Comparison of ENCODE assay signal across 16 cellular contexts in genomic region chr16:86580063-86580797, GRCh38. TPM values are rescaled to one million over a fixed set of nuclear protein-coding genes. Genes with fewer than 3 reads are reported as not detected.
DNase-seq lines count a peak whose midpoint lies in the region; ATAC-seq, FAIRE-seq and TF ChIP-seq lines count a peak whose summit lies in the region.
"Had no signal": no experiment of that assay in that cellular context is flagged by ENCODE, and none has a peak within 500 bp of the region (broad histone marks: within the 10 kb centered on the region; RNA-seq: fewer than 3 reads in every experiment).

No MANE protein-coding gene starts in this region.

- peaks cover 61% of the 10 kb centered on the region for H3K27me3 ChIP-seq in H7 (ENCODE audit: control insufficient read depth, insufficient read depth, low read length)
- peaks cover 4% of the 10 kb centered on the region for H3K27me3 ChIP-seq in smooth muscle cell (ENCODE audit: low read depth)
- no peaks in the 10 kb centered on the region for H3K27me3 ChIP-seq in testis

- H3K27me3 Mint-ChIP-seq in glutamatergic neuron (ENCODE audit: unreplicated experiment) = peaks cover 28% of the 10 kb centered on the region
- peaks cover 54% of the 10 kb centered on the region for H3K27me3 Mint-ChIP-seq in activated CD4-positive, alpha-beta T cell treated with anti-CD3 and anti-CD28 coated beads for 36 hours

- H3K36me3 ChIP-seq in H7 (replicated peaks; ENCODE audit: control insufficient read depth, insufficient read depth, low read length) (no peaks in the 10 kb centered on the region), smooth muscle cell (ENCODE audit: low read depth) (no peaks in the 10 kb centered on the region), testis (ENCODE audit: low read depth, missing control alignments) (no peaks in the 10 kb centered on the region)
- H3K36me3 ChIP-seq: esophagus muscularis mucosa had no signal

- intact Hi-C loops in testis (cut with DNase I; ENCODE audit: low total_unique reads) = no loop called here
- intact Hi-C loops in activated CD4-positive, alpha-beta T cell treated with anti-CD3 and anti-CD28 coated beads for 36 hours (cut with DNase I, micrococcal nuclease) = no loop called here

- DNase-seq in H7 (peak; percentile 55), amniotic epithelial cell (ENCODE audit: low read depth) (peak; percentile 52), glutamatergic neuron (no peak), smooth muscle cell (lab: John Stamatoyannopoulos, UW; ENCODE audit: unreplicated experiment) (no peak), testis (no peak), GM12892 (ENCODE audit: insufficient read length) (no peak)
- DNase-seq in activated naive CD4-positive, alpha-beta T cell treated with Interleukin-2 at 50 U/mL for 16 hours = no peak
- no peak for DNase-seq in activated CD4-positive, alpha-beta T cell treated with anti-CD3 and anti-CD28 coated beads for 36 hours
- DNase-seq: activated naive CD4-positive, alpha-beta T cell treated with anti-CD3 and anti-CD28 coated beads, Interleukin-2, amount 10 ng/mL, durations not matched to agents 7 days and 5 days; NCI-H187 treated with DMSO at 0.1 percent for 48 hours; NCI-H774; posterior cingulate gyrus had no signal

- H3K27ac Mint-ChIP-seq in glutamatergic neuron (ENCODE audit: unreplicated experiment) = no peak overlapping the region
- H3K27ac Mint-ChIP-seq in activated CD4-positive, alpha-beta T cell treated with anti-CD3 and anti-CD28 coated beads for 36 hours = no peak overlapping the region
- H3K27ac Mint-ChIP-seq: stimulated activated effector memory CD8-positive, alpha-beta T cell treated with anti-CD3 and anti-CD28 coated beads, Interleukin-12 subunit alpha, Interleukin-12 subunit beta, amount 100 ng/mL, for 72 hours had no signal

- H3K79me2 ChIP-seq in smooth muscle cell (ENCODE audit: low read depth) = no peaks in the 10 kb centered on the region

- H3K9me3 ChIP-seq in smooth muscle cell (replicated peaks; ENCODE audit: low read depth) = no peaks in the 10 kb centered on the region
- H3K9me3 ChIP-seq in testis = no peaks in the 10 kb centered on the region
- H3K9me3 ChIP-seq: esophagus muscularis mucosa had no signal

- peak overlapping the region; percentile 91 for H3K4me2 ChIP-seq in smooth muscle cell

- no peak overlapping the region for H3K9ac ChIP-seq in smooth muscle cell (ENCODE audit: low read depth)

- H3K4me1 ChIP-seq in smooth muscle cell (ENCODE audit: low read depth) (peaks cover 22% of the 10 kb centered on the region), testis (peaks cover 7% of the 10 kb centered on the region)

- no peak for ATAC-seq in activated CD4-positive, alpha-beta T cell treated with anti-CD3 and anti-CD28 coated beads for 36 hours
- ATAC-seq: stimulated activated effector memory CD8-positive, alpha-beta T cell treated with anti-CD3 and anti-CD28 coated beads, Interleukin-12 subunit alpha, Interleukin-12 subunit beta, amount 100 ng/mL, for 72 hours had no signal

- H3K27ac ChIP-seq in smooth muscle cell (ENCODE audit: low read depth) = no peak overlapping the region
- H3K27ac ChIP-seq in testis = peak overlapping the region in 1 of 2 donors; percentile 61
- H3K27ac ChIP-seq: VCaP had no signal

- H3F3A ChIP-seq in smooth muscle cell (ENCODE audit: low read depth) = no peaks in the 10 kb centered on the region

- 82% methylated on average over 19 of the region's 19 CpGs for WGBS in smooth muscle cell (ENCODE audit: low lambda C conversion rate)
- WGBS in testis, 2 donors = 46 to 54% methylated on average over 12 to 19 of the region's 19 CpGs

- CTCF ChIA-PET in activated CD4-positive, alpha-beta T cell treated with anti-CD3 and anti-CD28 coated beads for 36 hours (lab: Charles Lee) = interaction anchor here (2.4 kb wide), 1 partner anchor 16 kb away, joined by 11 read pairs; no protein-coding TSS in a partner anchor

- no peak for FAIRE-seq in GM12892 (lab: Jason Lieb, UNC)

- TF ChIP-seq POLR2A in testis (IDR thresholded peaks at IDR 0.05) (no peak), GM12892 (IDR thresholded peaks at IDR 0.05; ENCODE audit: low read depth, low read length) (no peak)

- peak overlapping the region; percentile 79 for H3K4me3 Mint-ChIP-seq in glutamatergic neuron (ENCODE audit: unreplicated experiment)
- H3K4me3 Mint-ChIP-seq in activated CD4-positive, alpha-beta T cell treated with anti-CD3 and anti-CD28 coated beads for 36 hours = no peak overlapping the region
- H3K4me3 Mint-ChIP-seq: activated naive CD4-positive, alpha-beta T cell treated with anti-CD3 and anti-CD28 coated beads, Interleukin-2, amount 10 ng/mL, durations not matched to agents 7 days and 5 days; stimulated activated effector memory CD8-positive, alpha-beta T cell treated with anti-CD3 and anti-CD28 coated beads, Interleukin-12 subunit alpha, Interleukin-12 subunit beta, amount 100 ng/mL, for 72 hours had no signal

- no peak overlapping the region for H2AFZ ChIP-seq in smooth muscle cell (ENCODE audit: low read depth)

- H3K4me3 ChIP-seq in H7 (ENCODE audit: insufficient read depth, low read depth, low read length) (no peak overlapping the region), smooth muscle cell (peak overlapping the region; percentile 53), testis (peak overlapping the region in 1 of 2 donors; percentile 49)

- H3K36me3 Mint-ChIP-seq in glutamatergic neuron (ENCODE audit: unreplicated experiment) = no peaks in the 10 kb centered on the region
- H3K36me3 Mint-ChIP-seq in activated CD4-positive, alpha-beta T cell treated with anti-CD3 and anti-CD28 coated beads for 36 hours (ENCODE audit: low read depth) = no peaks in the 10 kb centered on the region
- H3K36me3 Mint-ChIP-seq: activated naive CD4-positive, alpha-beta T cell treated with anti-CD3 and anti-CD28 coated beads, Interleukin-2, amount 10 ng/mL, durations not matched to agents 7 days and 5 days had no signal

- POLR2A ChIA-PET in activated CD4-positive, alpha-beta T cell treated with anti-CD3 and anti-CD28 coated beads for 36 hours (lab: Charles Lee) = no interaction called here

- peaks cover 6% of the 10 kb centered on the region for H3K9me3 Mint-ChIP-seq in glutamatergic neuron (ENCODE audit: unreplicated experiment)
- no peaks in the 10 kb centered on the region for H3K9me3 Mint-ChIP-seq in activated CD4-positive, alpha-beta T cell treated with anti-CD3 and anti-CD28 coated beads for 36 hours (ENCODE audit: low read depth)
- H3K9me3 Mint-ChIP-seq: activated naive CD4-positive, alpha-beta T cell treated with anti-CD3 and anti-CD28 coated beads, Interleukin-2, amount 10 ng/mL, durations not matched to agents 7 days and 5 days; stimulated activated effector memory CD8-positive, alpha-beta T cell treated with anti-CD3 and anti-CD28 coated beads, Interleukin-12 subunit alpha, Interleukin-12 subunit beta, amount 100 ng/mL, for 72 hours had no signal

- TF ChIP-seq CTCF in glutamatergic neuron (IDR thresholded peaks at IDR 0.05; ENCODE audit: partially characterized antibody, unreplicated experiment) (no peak), smooth muscle cell (IDR thresholded peaks at IDR 0.05; ENCODE audit: borderline replicate concordance, insufficient read depth, poor library complexity, severe bottlenecking) (no peak), testis (IDR thresholded peaks at IDR 0.05) (no peak)

- H4K20me1 ChIP-seq in smooth muscle cell (ENCODE audit: low read depth) = no peaks in the 10 kb centered on the region

- peaks cover 11% of the 10 kb centered on the region for H3K4me1 Mint-ChIP-seq in glutamatergic neuron (ENCODE audit: low read depth, unreplicated experiment)
- peaks cover 9% of the 10 kb centered on the region for H3K4me1 Mint-ChIP-seq in activated CD4-positive, alpha-beta T cell treated with anti-CD3 and anti-CD28 coated beads for 36 hours

RNA-seq across cellular contexts. Expression of gene FOXL1, which starts 1.9 kb away (rescaled TPM):
- total RNA-seq in H7 (2014; rRNA removed; shearing (Covaris generic)) = 0.15 and 0.17 TPM in 2 replicates
- total RNA-seq in glutamatergic neuron (ENCODE audit: unreplicated experiment) (not detected), smooth muscle cell (4.6 and 6.8 TPM in 2 replicates), testis (1 to 10 TPM; 4.6 to 5.9 TPM)
- polyA plus RNA-seq in smooth muscle cell (3.8 and 5.4 TPM in 2 replicates), testis (ENCODE audit: insufficient read depth, low read depth, low replicate concordance) (1.4 TPM)
- polyA plus RNA-seq in GM12892 (2012; ENCODE audit: missing spikeins) = not detected
- total RNA-seq in activated CD4-positive, alpha-beta T cell treated with anti-CD3 and anti-CD28 coated beads for 36 hours = not detected
- total RNA-seq: mononuclear cell had no signal

RNA-seq across cellular contexts. Expression of gene FOXC2, which starts 13.6 kb away (rescaled TPM):
- 0.62 TPM in 1 of 2 replicates, not detected in the other for total RNA-seq in H7 (2014; rRNA removed; shearing (Covaris generic))
- total RNA-seq in glutamatergic neuron (ENCODE audit: unreplicated experiment) (not detected), smooth muscle cell (2.7 and 2.8 TPM in 2 replicates), testis (10 to 100 TPM in 1 of 2 donors, 1 to 10 TPM in 1; 7.6 to 11.2 TPM)
- polyA plus RNA-seq in smooth muscle cell (18.0 and 18.1 TPM in 2 replicates), testis (ENCODE audit: insufficient read depth, low read depth, low replicate concordance) (3.9 TPM)
- polyA plus RNA-seq in GM12892 (2012; ENCODE audit: missing spikeins) = not detected
- total RNA-seq in activated CD4-positive, alpha-beta T cell treated with anti-CD3 and anti-CD28 coated beads for 36 hours = not detected
- total RNA-seq: mononuclear cell had no signal

RNA-seq across cellular contexts. Expression of gene MTHFSD, which starts 25.2 kb away (rescaled TPM):
- total RNA-seq in H7 (2014; rRNA removed; shearing (Covaris generic)) = 15.3 and 19.5 TPM in 2 replicates
- 27.7 TPM for total RNA-seq in glutamatergic neuron (ENCODE audit: unreplicated experiment)
- total RNA-seq in smooth muscle cell = 14.7 and 23.0 TPM in 2 replicates
- 13.3 and 16.5 TPM in 2 replicates for polyA plus RNA-seq in smooth muscle cell
- 10 to 100 TPM; 45.0 to 55.6 TPM for total RNA-seq in testis
- polyA plus RNA-seq in testis (ENCODE audit: insufficient read depth, low read depth, low replicate concordance) = 42.2 TPM
- polyA plus RNA-seq in GM12892 (2012; ENCODE audit: missing spikeins) = 16.3 TPM
- 10 to 100 TPM; 21.2 to 22.1 TPM for total RNA-seq in activated CD4-positive, alpha-beta T cell treated with anti-CD3 and anti-CD28 coated beads for 36 hours

Comparison
In these comparisons a context has a peak if more than half of its experiments do, and no peak if none do; other contexts are left out.
1. DNase-seq: peak in H7 (single experiment) and amniotic epithelial cell (single experiment); none in glutamatergic neuron (single experiment), smooth muscle cell (single experiment), activated naive CD4-positive, alpha-beta T cell treated with Interleukin-2 at 50 U/mL for 16 hours (single experiment), testis (single experiment), GM12892 (single experiment) and activated CD4-positive, alpha-beta T cell treated with anti-CD3 and anti-CD28 coated beads for 36 hours (single experiment).